In the genomic region with DNA sequence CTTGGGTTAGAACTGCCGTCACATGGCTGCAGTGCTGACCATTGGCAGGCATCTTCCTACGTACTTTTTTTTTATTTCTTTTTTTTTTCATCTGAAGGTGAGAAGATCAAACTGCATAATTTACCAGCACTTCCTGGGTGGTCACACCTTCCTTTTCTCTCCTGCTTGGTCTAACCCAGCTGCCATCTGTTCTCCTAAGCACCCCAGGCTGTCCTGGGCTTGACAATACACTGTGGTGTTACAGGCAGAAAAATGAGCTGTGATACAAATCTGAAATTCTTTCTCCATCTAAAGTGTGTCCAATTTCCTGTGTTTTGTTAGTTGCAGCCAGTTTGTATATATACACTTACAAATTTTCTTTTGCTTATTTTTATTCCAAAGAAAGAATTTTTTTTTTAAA, we compare ENCODE assay signal across 18 cellular contexts.
"Had no signal": no experiment of that assay in that cellular context is flagged by ENCODE, and none has a peak within 500 bp of the region (broad histone marks: within the 10 kb centered on the region; RNA-seq: fewer than 3 reads in every experiment).

No MANE protein-coding gene starts in this region.

- DNase-seq: colonic mucosa; dermis blood vessel endothelial cell; erythroblast; heart left ventricle; hypothalamus; kidney glomerular epithelial cell; mesendoderm; naive B cell; right lobe of liver; stimulated activated CD4-positive, alpha-beta T cell treated with anti-CD3 and anti-CD28 coated beads, Interleukin-4, amount 100 ng/mL, for 1 hour; stimulated activated CD8-positive, alpha-beta memory T cell treated with anti-CD3 and anti-CD28 coated beads, Interleukin-4, amount 100 ng/mL, for 48 hours; testis had no signal

- H3K79me2 ChIP-seq: parathyroid adenoma had no signal

- H3K27me3 Mint-ChIP-seq: naive B cell had no signal

- H2AFZ ChIP-seq: parathyroid adenoma had no signal

- H3K4me3 Mint-ChIP-seq: naive B cell; nephron; stimulated activated effector memory CD8-positive, alpha-beta T cell treated with anti-CD3 and anti-CD28 coated beads, Interleukin-12 subunit alpha, Interleukin-12 subunit beta, amount 100 ng/mL, for 72 hours; stimulated activated naive CD8-positive, alpha-beta T cell treated with anti-CD3 and anti-CD28 coated beads, Interleukin-15, Interleukin-2, amounts not matched to agents 100 ng/mL and 50 ng/mL, for 24 hours had no signal

- H3K36me3 Mint-ChIP-seq: stimulated activated effector memory CD8-positive, alpha-beta T cell treated with anti-CD3 and anti-CD28 coated beads, Interleukin-12 subunit alpha, Interleukin-12 subunit beta, amount 100 ng/mL, for 72 hours had no signal

- H3K9me3 ChIP-seq: colonic mucosa, heart left ventricle, prostate gland, right lobe of liver, testis, tibial nerve had no signal

- ATAC-seq: heart left ventricle; right lobe of liver; stimulated activated effector memory CD8-positive, alpha-beta T cell treated with anti-CD3 and anti-CD28 coated beads, Interleukin-12 subunit alpha, Interleukin-12 subunit beta, amount 100 ng/mL, for 72 hours had no signal

- H3K9me3 Mint-ChIP-seq: nephron had no signal

- H3K27me3 ChIP-seq: colonic mucosa, heart left ventricle, right lobe of liver, testis, tibial nerve had no signal

- H3K4me1 ChIP-seq: colonic mucosa, parathyroid adenoma, prostate gland, right lobe of liver, testis had no signal

- H3K27ac ChIP-seq: colonic mucosa, heart left ventricle, parathyroid adenoma, prostate gland, right lobe of liver, testis, tibial nerve had no signal

- H3K36me3 ChIP-seq: colonic mucosa, heart left ventricle, prostate gland, right lobe of liver, tibial nerve had no signal

- H3K4me1 Mint-ChIP-seq: naive B cell; stimulated activated effector memory CD8-positive, alpha-beta T cell treated with anti-CD3 and anti-CD28 coated beads, Interleukin-12 subunit alpha, Interleukin-12 subunit beta, amount 100 ng/mL, for 72 hours had no signal

- H3K27ac Mint-ChIP-seq: nephron; stimulated activated effector memory CD8-positive, alpha-beta T cell treated with anti-CD3 and anti-CD28 coated beads, Interleukin-12 subunit alpha, Interleukin-12 subunit beta, amount 100 ng/mL, for 72 hours; stimulated activated naive CD8-positive, alpha-beta T cell treated with anti-CD3 and anti-CD28 coated beads, Interleukin-15, Interleukin-2, amounts not matched to agents 100 ng/mL and 50 ng/mL, for 24 hours had no signal

- H3K4me3 ChIP-seq: colonic mucosa, heart left ventricle, prostate gland, right lobe of liver, testis, tibial nerve had no signal

- H3K9ac ChIP-seq: parathyroid adenoma had no signal
